Comparison of ENCODE assay signal across 17 cellular contexts in the genomic region with DNA sequence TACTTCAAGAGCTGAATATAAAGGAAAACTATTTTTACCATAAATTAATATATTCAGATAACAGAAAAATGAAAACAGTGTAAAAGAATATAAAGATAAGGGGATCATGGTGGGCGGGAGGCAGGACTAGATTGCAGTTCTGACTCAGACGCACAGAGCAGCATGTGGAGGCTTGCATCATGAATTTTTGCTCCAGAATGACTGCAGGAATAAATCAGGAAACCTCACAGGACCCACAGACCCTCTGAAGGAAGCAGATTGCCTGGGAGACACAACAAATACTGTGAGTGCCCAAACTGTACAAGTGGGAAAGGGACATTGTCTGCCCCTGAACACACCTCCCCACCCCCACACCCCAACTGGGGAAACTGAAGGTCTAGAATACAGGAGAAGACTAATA. TPM values are rescaled to one million over a fixed set of nuclear protein-coding genes. Genes with fewer than 3 reads are reported as not detected.
DNase-seq lines count a peak whose midpoint lies in the region; FAIRE-seq and TF ChIP-seq lines count a peak whose summit lies in the region.
"Had no signal": no experiment of that assay in that cellular context is flagged by ENCODE, and none has a peak within 500 bp of the region (broad histone marks: within the 10 kb centered on the region; RNA-seq: fewer than 3 reads in every experiment).

No MANE protein-coding gene starts in this region.

- H3K36me3 ChIP-seq in mesodermal cell (ENCODE audit: control insufficient read depth, insufficient read depth, low read length) (no peaks in the 10 kb centered on the region), small intestine (ENCODE audit: control insufficient read depth in 2 of 2, insufficient read depth in 2 of 2, low read length in 2 of 2) (no peaks in the 10 kb centered on the region)

- DNase-seq in DMS 273 treated with DMSO at 0.1 percent for 48 hours (lab: John Stamatoyannopoulos, UW) (peak; percentile 1), NCI-H226 (peak; percentile 49), chondrocyte (ENCODE audit: low spot score) (no peak), G401 (ENCODE audit: low spot score) (no peak), cortex of kidney (lab: John Stamatoyannopoulos, UW) (no peak), NCI-H2196 (lab: John Stamatoyannopoulos, UW; ENCODE audit: unreplicated experiment) (no peak), small intestine (no peak)
- DNase-seq: activated CD8-positive, alpha-beta T cell treated with anti-CD3 and anti-CD28 coated beads, Interleukin-2, amount 10 ng/mL, durations not matched to agents 7 days and 5 days; aorta; NCI-H1105; right cardiac atrium; stimulated activated CD4-positive, alpha-beta T cell treated with anti-CD3 and anti-CD28 coated beads, Interleukin-4, amount 100 ng/mL, for 1 hour; trophoblast cell had no signal

- 92 to 100% methylated on average over 2 of the region's 2 CpGs for WGBS in mesodermal cell (ENCODE audit: insufficient coverage in 2 of 2), 2 experiments
- 29 to 52% (median 43%) methylated on average over 2 of the region's 2 CpGs for WGBS in small intestine, 3 donors

- H3K9me3 ChIP-seq in mesodermal cell (ENCODE audit: control insufficient read depth, low read length): peaks cover 7% of the 10 kb centered on the region
- no peaks in the 10 kb centered on the region for H3K9me3 ChIP-seq in small intestine (ENCODE audit: control insufficient read depth, low read depth)

- in situ Hi-C loops in G401 (cut with HindIII; ENCODE audit: low sequenced_read_pairs): no loop called here

- H3K4me3 Mint-ChIP-seq in chondrocyte (ENCODE audit: unreplicated experiment): no peak overlapping the region
- H3K4me3 Mint-ChIP-seq: activated CD8-positive, alpha-beta T cell treated with anti-CD3 and anti-CD28 coated beads, Interleukin-2, amount 10 ng/mL, durations not matched to agents 7 days and 5 days; neural crest cell had no signal

- TF ChIP-seq CTCF in chondrocyte (IDR thresholded peaks at IDR 0.05): no peak

- no peaks in the 10 kb centered on the region for H3K27me3 ChIP-seq in small intestine (ENCODE audit: control insufficient read depth in 2 of 2, insufficient read depth in 2 of 2, low read length in 2 of 2)

- H3K27ac ChIP-seq in mesodermal cell (ENCODE audit: low read depth, low read length, severe bottlenecking) (peak overlapping the region; percentile 75), small intestine (ENCODE audit: low read depth in 1 of 2, low read length in 1 of 2) (peak overlapping the region in 1 of 2 donors; percentile 12)
- H3K27ac ChIP-seq: VCaP had no signal

- peaks cover 9% of the 10 kb centered on the region for H3K36me3 Mint-ChIP-seq in chondrocyte (ENCODE audit: low read depth)

- H3K27ac Mint-ChIP-seq in chondrocyte (ENCODE audit: unreplicated experiment): peak overlapping the region; percentile 92
- H3K27ac Mint-ChIP-seq: activated CD8-positive, alpha-beta T cell treated with anti-CD3 and anti-CD28 coated beads, Interleukin-2, amount 10 ng/mL, durations not matched to agents 7 days and 5 days had no signal

- no peaks in the 10 kb centered on the region for H3K27me3 Mint-ChIP-seq in chondrocyte (ENCODE audit: low read depth)

- H3K4me1 Mint-ChIP-seq in chondrocyte (ENCODE audit: low read depth): peaks cover 41% of the 10 kb centered on the region
- H3K4me1 Mint-ChIP-seq: neural crest cell had no signal

- FAIRE-seq in small intestine (lab: Jason Lieb, UNC): no peak

- H3K4me3 ChIP-seq in mesodermal cell (ENCODE audit: extremely low read depth, insufficient read depth, low read length, poor library complexity, severe bottlenecking) (no peak overlapping the region), small intestine (ENCODE audit: low read depth in 1 of 2, low read length in 2 of 2) (no peak overlapping the region)

- peaks cover 18% of the 10 kb centered on the region for H3K9me3 Mint-ChIP-seq in chondrocyte (ENCODE audit: low read depth)

- no peaks in the 10 kb centered on the region for H3K4me1 ChIP-seq in mesodermal cell (ENCODE audit: control insufficient read depth, insufficient read depth, low read length, poor library complexity, severe bottlenecking)
- H3K4me1 ChIP-seq in small intestine (ENCODE audit: control insufficient read depth in 2 of 2, insufficient read depth in 1 of 2, low read depth in 1 of 2, low read length in 1 of 2): no peaks in the 10 kb centered on the region

RNA-seq across cellular contexts. Expression of gene SIGLEC15, which starts 19.2 kb away (rescaled TPM):
- 0.41 to 0.85 TPM (median 0.72 TPM) in 3 replicates for total RNA-seq in chondrocyte
- polyA plus RNA-seq in mesodermal cell (2013, experiment 1 of 2): 2.3 TPM
- polyA plus RNA-seq in mesodermal cell (2013, experiment 2 of 2): 2.8 TPM
- total RNA-seq in G401 (2014; rRNA removed; shearing (Covaris generic)): not detected in 2 replicates
- polyA plus RNA-seq in small intestine: 1 to 10 TPM; 1.4 to 8.6 (median 2.2) TPM
- total RNA-seq: activated CD8-positive, alpha-beta T cell treated with anti-CD3 and anti-CD28 coated beads, Interleukin-2, amount 10 ng/mL, durations not matched to agents 7 days and 5 days; lung microvascular endothelial cell; neural crest cell had no signal

Comparison
In these comparisons a context has a peak if more than half of its experiments do, and no peak if none do; other contexts are left out.
1. DNase-seq: peak in DMS 273 treated with DMSO at 0.1 percent for 48 hours (single experiment) and NCI-H226 (single experiment); none in chondrocyte (single experiment), G401 (single experiment), cortex of kidney (single experiment), NCI-H2196 (single experiment) and small intestine (single experiment).